ENCODE assay signal across 8 cellular contexts in genomic region chr9:125746017-125746773, GRCh38. TPM values are rescaled to one million over a fixed set of nuclear protein-coding genes. Genes with fewer than 3 reads are reported as not detected.
DNase-seq lines count a peak whose midpoint lies in the region; ATAC-seq and TF ChIP-seq lines count a peak whose summit lies in the region.

No MANE protein-coding gene starts in this region.

- H3K9me3 ChIP-seq in prostate gland = no peaks in the 10 kb centered on the region

- peak overlapping the region; percentile 88 to 91 for H3K27ac ChIP-seq in prostate gland
- peak overlapping the region; percentile 84 for H3K27ac ChIP-seq in urinary bladder (ENCODE audit: low read depth)

- in situ Hi-C loops in GM13977 (cut with MboI; ENCODE audit: low pct_unique_long_range_greater_than_20kb, low sequenced_read_pairs, unreplicated experiment) = no loop called here

- TF ChIP-seq CTCF in GM13977 (IDR thresholded peaks at IDR 0.05; ENCODE audit: extremely low read depth, insufficient read depth, missing control alignments) = no peak
- peak in 1 of 4 experiments; percentile 6 for TF ChIP-seq CTCF in prostate gland (IDR thresholded peaks at IDR 0.05)

- peak; percentile 58 for TF ChIP-seq POLR2A in prostate gland (IDR thresholded peaks at IDR 0.05)

- ATAC-seq in HG02870 (IDR thresholded peaks at IDR 0.05; ENCODE audit: unreplicated experiment) (peak; percentile 69), left ventricle myocardium superior (peak; percentile 96)

- no peaks in the 10 kb centered on the region for H3K4me1 ChIP-seq in prostate gland (replicated peaks)
- H3K4me1 ChIP-seq in urinary bladder (ENCODE audit: insufficient read depth) = no peaks in the 10 kb centered on the region

- WGBS in prostate gland = under 1% methylated on average over 52 of the region's 79 CpGs
- under 1% methylated on average over 79 of the region's 79 CpGs for WGBS in urinary bladder

- no peaks in the 10 kb centered on the region for H3K27me3 ChIP-seq in prostate gland (replicated peaks; ENCODE audit: insufficient read depth)

- H3K4me3 ChIP-seq in prostate gland (peak overlapping the region; percentile 84 to 85), urinary bladder (ENCODE audit: low read depth, low read length) (peak overlapping the region; percentile 87)

- peak; percentile 96 for DNase-seq in GM13977 (ENCODE audit: low spot score)
- peak; percentile 82 for DNase-seq in NCI-H146 treated with DMSO at 0.1 percent for 48 hours (lab: John Stamatoyannopoulos, UW; ENCODE audit: unreplicated experiment)
- DNase-seq in T-helper 1 cell = peak; percentile 83 to 96 (median 88)
- peak; percentile 32 to 96 (median 87) for DNase-seq in amygdala (lab: John Stamatoyannopoulos, UW)
- peak; percentile 98 for DNase-seq in left ventricle myocardium superior
- DNase-seq in prostate gland (ENCODE audit: low spot score) = peak; percentile 95

- intact Hi-C loops in left ventricle myocardium superior (cut with micrococcal nuclease) (no loop called here), prostate gland (cut with DNase I) (loop anchor here (2.0 to 10.0 kb wide), 5 partner anchors 39 to 341 kb away; partner anchors contain the start of gene MAPKAP1)

- H3K36me3 ChIP-seq in prostate gland (no peaks in the 10 kb centered on the region), urinary bladder (ENCODE audit: insufficient read depth) (no peaks in the 10 kb centered on the region)

RNA-seq across cellular contexts. Expression of gene PBX3, which starts 1.0 kb away (rescaled TPM):
- 50.4 TPM for total RNA-seq in left ventricle myocardium superior
- total RNA-seq in prostate gland = 10 to 100 TPM; 48.5 to 77.6 TPM
- 137 TPM for total RNA-seq in urinary bladder
- 39.1 TPM for polyA plus RNA-seq in urinary bladder

RNA-seq across cellular contexts. Expression of gene MAPKAP1, which starts 39.2 kb away (rescaled TPM):
- total RNA-seq in left ventricle myocardium superior (146 TPM), prostate gland (10 to 100 TPM; 62.4 to 91.2 TPM), urinary bladder (61.4 TPM)
- 97.6 TPM for polyA plus RNA-seq in urinary bladder

Comparison
In these comparisons a context has a peak if more than half of its experiments do, and no peak if none do; other contexts are left out.
1. Peak in every context shown above with its lines: DNase-seq, ATAC-seq, H3K4me3 ChIP-seq and H3K27ac ChIP-seq.